In genomic region chr2:120469486-120469885, GRCh38 we compare ENCODE assay signal across 17 cellular contexts.
DNase-seq lines count a peak whose midpoint lies in the region; ATAC-seq and TF ChIP-seq lines count a peak whose summit lies in the region.
"Had no signal": no experiment of that assay in that cellular context is flagged by ENCODE, and none has a peak within 500 bp of the region (broad histone marks: within the 10 kb centered on the region; RNA-seq: fewer than 3 reads in every experiment).

No MANE protein-coding gene starts in this region.

- TF ChIP-seq CTCF in liver (IDR thresholded peaks at IDR 0.05; ENCODE audit: low read depth, low read length, missing input control): no peak

- H3K4me1 ChIP-seq in liver (ENCODE audit: control insufficient read depth in 4 of 4, insufficient read depth in 4 of 4, low read length in 3 of 4) (peaks cover 23 to 55% (median 41%) of the 10 kb centered on the region in 4 donors), subcutaneous abdominal adipose tissue (ENCODE audit: control insufficient read depth in 5 of 5, insufficient read depth in 5 of 5, low read length in 5 of 5) (peaks cover 10 to 63% (median 54%) of the 10 kb centered on the region in 5 donors)

- H3K36me3 ChIP-seq in liver (ENCODE audit: control insufficient read depth in 4 of 4, insufficient read depth in 3 of 4, low read depth in 1 of 4, low read length in 3 of 4) (no peaks in the 10 kb centered on the region), subcutaneous abdominal adipose tissue (ENCODE audit: control insufficient read depth in 5 of 5, insufficient read depth in 5 of 5, low read length in 5 of 5) (no peaks in the 10 kb centered on the region)
- H3K36me3 ChIP-seq: BLaER1 had no signal

- H3K27ac ChIP-seq in epithelial cell of prostate: peak overlapping the region; percentile 72
- H3K27ac ChIP-seq in liver (ENCODE audit: low read depth in 1 of 2, low read length in 2 of 2): peak overlapping the region; percentile 76 to 96
- H3K27ac ChIP-seq in subcutaneous abdominal adipose tissue (ENCODE audit: low read depth, low read length): peak overlapping the region; percentile 84
- H3K27ac ChIP-seq: BLaER1 had no signal

- H3K4me3 ChIP-seq in liver (ENCODE audit: low read depth in 1 of 3, low read length in 3 of 3): no peak overlapping the region
- H3K4me3 ChIP-seq in subcutaneous abdominal adipose tissue (ENCODE audit: low read depth in 1 of 5, low read length in 5 of 5): peak overlapping the region in 1 of 5 donors; percentile 8
- H3K4me3 ChIP-seq: BLaER1 had no signal

- H3K9ac ChIP-seq in liver (ENCODE audit: low read depth in 1 of 2, low read length in 2 of 2): peak overlapping the region in 1 of 2 donors; percentile 81
- H3K9ac ChIP-seq in subcutaneous abdominal adipose tissue (ENCODE audit: low read length in 5 of 5): peak overlapping the region in 2 of 5 donors; percentile 6 to 25
- H3K9ac ChIP-seq: BLaER1 had no signal

- DNase-seq in HCEC 1CT (peak; percentile 24), epithelial cell of prostate (ENCODE audit: low read depth, low spot score) (no peak), amygdala (lab: John Stamatoyannopoulos, UW) (no peak), NCI-H526 treated with DMSO at 0.1 percent for 48 hours (lab: John Stamatoyannopoulos, UW) (no peak)
- DNase-seq in central memory CD4-positive, alpha-beta T cell: no peak
- DNase-seq: activated CD4-positive, alpha-beta T cell treated with anti-CD3 and anti-CD28 coated beads for 48 hours; erythroblast; immature natural killer cell; naive thymus-derived CD8-positive, alpha-beta T cell; NCI-H1436 treated with DMSO at 0.1 percent for 48 hours; NCI-H82; SW 1271 had no signal

- no peaks in the 10 kb centered on the region for H3K27me3 ChIP-seq in liver (ENCODE audit: control insufficient read depth in 4 of 4, insufficient read depth in 4 of 4, low read length in 3 of 4)
- H3K27me3 ChIP-seq in subcutaneous abdominal adipose tissue (ENCODE audit: control insufficient read depth in 5 of 5, insufficient read depth in 4 of 5, low read length in 5 of 5): no peaks in the 10 kb centered on the region
- H3K27me3 ChIP-seq: BLaER1 had no signal

- no peak for TF ChIP-seq RAD21 in liver (IDR thresholded peaks at IDR 0.05)

- H3K9me3 ChIP-seq in liver (ENCODE audit: control insufficient read depth in 4 of 4, low read length in 3 of 4) (no peaks in the 10 kb centered on the region), subcutaneous abdominal adipose tissue (ENCODE audit: control insufficient read depth in 5 of 5, low read length in 5 of 5) (peaks cover 0 to 8% (median 5%) of the 10 kb centered on the region in 5 donors)
- H3K9me3 ChIP-seq: BLaER1 had no signal

- WGBS in liver: 82% methylated on average over 2 of the region's 2 CpGs

- ATAC-seq in HG02763 (IDR thresholded peaks at IDR 0.05; ENCODE audit: unreplicated experiment): no peak
- ATAC-seq: activated T-helper 17 cell treated with anti-CD3 and anti-CD28 coated beads, Interleukin-2, amount 50 U/mL, for 72 hours; naive thymus-derived CD8-positive, alpha-beta T cell had no signal

TF ChIP-seq in liver, 16 proteins besides CTCF, POLR2A, EP300 and RAD21:
- TF ChIP-seq NR2F2 (IDR thresholded peaks at IDR 0.05): peak; percentile 58
- no peak for TF ChIP-seq HNF4G (IDR thresholded peaks at IDR 0.05)
